In genomic region chr20:37902504-37903313, GRCh38 we compare ENCODE assay signal across 8 cellular contexts. TPM values are rescaled to one million over a fixed set of nuclear protein-coding genes. Genes with fewer than 3 reads are reported as not detected.
DNase-seq lines count a peak whose midpoint lies in the region; ATAC-seq, FAIRE-seq and TF ChIP-seq lines count a peak whose summit lies in the region.

A gene with protein sequence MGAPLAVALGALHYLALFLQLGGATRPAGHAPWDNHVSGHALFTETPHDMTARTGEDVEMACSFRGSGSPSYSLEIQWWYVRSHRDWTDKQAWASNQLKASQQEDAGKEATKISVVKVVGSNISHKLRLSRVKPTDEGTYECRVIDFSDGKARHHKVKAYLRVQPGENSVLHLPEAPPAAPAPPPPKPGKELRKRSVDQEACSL (plus strand): TSS chr20:37903127. CDS start chr20:37903351, 224 bp downstream.

- H3K9ac ChIP-seq in HUES6 (ENCODE audit: low read length) (no peak within 1 kb of the TSS), K562 (ENCODE audit: insufficient read depth in 1 of 2, low read depth in 2 of 2, low read length in 2 of 2) (peak within 1 kb of the TSS in 1 of 2 experiments; percentile 28; a peak in 1 of 4 replicates), iPS-15b (ENCODE audit: low read depth, low read length) (no peak within 1 kb of the TSS)

- H3K36me3 ChIP-seq in CD4-positive, alpha-beta memory T cell (ENCODE audit: insufficient read depth, low read length): no peaks in the 10 kb centered on the region
- H3K36me3 ChIP-seq in HUES6 (ENCODE audit: control insufficient read depth, insufficient read depth, low read length) (no peaks in the 10 kb centered on the region), K562 (ENCODE audit: control insufficient read depth, insufficient read depth, low read length) (no peaks in the 10 kb centered on the region; the same call in 2 of the 3 replicates), iPS-15b (ENCODE audit: control insufficient read depth, insufficient read depth, low read length) (no peaks in the 10 kb centered on the region), aorta (ENCODE audit: control insufficient read depth in 1 of 2, insufficient read depth in 2 of 2, low read length in 1 of 2) (no peaks in the 10 kb centered on the region)

- TF ChIP-seq EP300 in K562 (IDR thresholded peaks at IDR 0.05; ENCODE audit: low read length): no peak

- no peak for DNase-seq in CD4-positive, alpha-beta memory T cell
- DNase-seq in K562 (ENCODE audit: extremely low read depth in 1 of 4, low spot score in 3 of 4) (peak; percentile 30 to 47 (median 46)), aorta (no peak), iPS-NIHi7 (ENCODE audit: extremely low spot score) (no peak)
- no peak for DNase-seq in stimulated activated naive B cell treated with anti-CD40 and anti-IgM and Interleukin-4, amounts not matched to agents 10 μg/mL and 1 μg/mL and 100 μg/mL, for 72 hours

- in situ Hi-C loops in K562 (cut with MboI): no loop called here

- CTCF ChIA-PET in CD4-positive, alpha-beta memory T cell (lab: Charles Lee; ENCODE audit: partially characterized antibody): interaction anchor here (1.4 kb wide), 1 partner anchor 319 kb away, joined by 4 read pairs; no protein-coding TSS in a partner anchor
- CTCF ChIA-PET in K562 (lab: Yijun Ruan, JAX; ENCODE audit: low intra/inter-chr PET ratio): interaction anchor here (0.7 kb wide), 1 partner anchor 90 kb away, joined by 3 read pairs; no protein-coding TSS in a partner anchor

- H3K9me3 ChIP-seq in CD4-positive, alpha-beta memory T cell (ENCODE audit: control insufficient read depth in 1 of 2, low read length in 2 of 2): no peaks in the 10 kb centered on the region
- no peaks in the 10 kb centered on the region for H3K9me3 ChIP-seq in HUES6 (ENCODE audit: control insufficient read depth, insufficient read depth, low read depth, low read length)
- no peaks in the 10 kb centered on the region for H3K9me3 ChIP-seq in K562 (replicated peaks; ENCODE audit: control insufficient read depth, insufficient read depth, low read depth, low read length)
- no peaks in the 10 kb centered on the region for H3K9me3 ChIP-seq in iPS-15b (ENCODE audit: control insufficient read depth, insufficient read depth, low read length)
- no peaks in the 10 kb centered on the region for H3K9me3 ChIP-seq in aorta (ENCODE audit: control insufficient read depth, low read length)

- peaks cover 0 to 7% (median 0%) of the 10 kb centered on the region in 8 donors for H3K9me3 Mint-ChIP-seq in CD4-positive, alpha-beta memory T cell
- no peaks in the 10 kb centered on the region for H3K9me3 Mint-ChIP-seq in stimulated activated naive B cell treated with anti-CD40 and anti-IgM and Interleukin-4, amounts not matched to agents 10 μg/mL and 1 μg/mL and 100 μg/mL, for 72 hours

- no peak for TF ChIP-seq POLR2A in K562 (conservative IDR thresholded peaks at IDR 0.05)

- H3K27ac ChIP-seq in CD4-positive, alpha-beta memory T cell (ENCODE audit: low read depth, low read length): no peak within 1 kb of the TSS
- H3K27ac ChIP-seq in HUES6 (ENCODE audit: low read depth, low read length) (no peak within 1 kb of the TSS), K562 (ENCODE audit: extremely low read depth, low read depth, low read length) (no peak within 1 kb of the TSS), aorta (ENCODE audit: low read depth in 1 of 2, low read length in 2 of 2) (no peak within 1 kb of the TSS)

- H3K27me3 ChIP-seq in CD4-positive, alpha-beta memory T cell (ENCODE audit: insufficient read depth, low read length): peaks cover 9% of the 10 kb centered on the region
- peaks cover 63% of the 10 kb centered on the region for H3K27me3 ChIP-seq in HUES6 (ENCODE audit: control insufficient read depth, insufficient read depth, low read length)
- H3K27me3 ChIP-seq in K562 (ENCODE audit: control insufficient read depth in 2 of 2, insufficient read depth in 2 of 2, low read length in 2 of 2): peaks cover 9 to 49% of the 10 kb centered on the region in 2 experiments; a peak in 4 of 5 replicates
- H3K27me3 ChIP-seq in iPS-15b (ENCODE audit: control insufficient read depth, insufficient read depth, low read length): peaks cover 5% of the 10 kb centered on the region
- no peaks in the 10 kb centered on the region for H3K27me3 ChIP-seq in aorta (ENCODE audit: control insufficient read depth in 1 of 2, insufficient read depth in 2 of 2, low read length in 1 of 2)

- H2AFZ ChIP-seq in K562 (ENCODE audit: low read depth, low read length): no peak within 1 kb of the TSS

- TF ChIP-seq CTCF in K562 (IDR thresholded peaks at IDR 0.05 in 2 of 3, conservative IDR thresholded peaks at IDR 0.05 in 1 of 3; ENCODE audit: insufficient read depth in 2 of 3, low read depth in 1 of 3, low read length in 3 of 3): no peak

- intact Hi-C loops in CD4-positive, alpha-beta memory T cell (cut with micrococcal nuclease): no loop called here
- intact Hi-C loops in K562 (cut with micrococcal nuclease) (loop anchor here (1.0 to 5.0 kb wide), 3 partner anchors 91 to 320 kb away; no protein-coding TSS in a partner anchor), aorta (cut with DNase I) (loop anchor here in 1 of 2 donors (2.0 to 10.0 kb wide), 2 partner anchors 90 to 312 kb away; no protein-coding TSS in a partner anchor)

- H3K9me1 ChIP-seq in K562 (ENCODE audit: control insufficient read depth, insufficient read depth, low read length): peaks cover 3% of the 10 kb centered on the region

- H3K36me3 Mint-ChIP-seq in CD4-positive, alpha-beta memory T cell: peaks cover 0 to 4% of the 10 kb centered on the region in 2 donors
- peaks cover 3 to 4% of the 10 kb centered on the region in 2 donors for H3K36me3 Mint-ChIP-seq in stimulated activated naive B cell treated with anti-CD40 and anti-IgM and Interleukin-4, amounts not matched to agents 10 μg/mL and 1 μg/mL and 100 μg/mL, for 72 hours

- peaks cover 8% of the 10 kb centered on the region for H4K20me1 ChIP-seq in K562 (replicated peaks; ENCODE audit: control insufficient read depth, insufficient read depth, low read length)

- peak; percentile 13; the same call in 2 of the 3 replicates for ATAC-seq in K562
- ATAC-seq in stimulated activated naive B cell treated with anti-CD40 and anti-IgM and Interleukin-4, amounts not matched to agents 10 μg/mL and 1 μg/mL and 100 μg/mL, for 72 hours (replicated peaks): peak; percentile 30 to 43
- no peak for ATAC-seq in HG02840 (IDR thresholded peaks at IDR 0.05; ENCODE audit: low FRiP score, unreplicated experiment)
- no peak for ATAC-seq in aorta (ENCODE audit: low FRiP score)

- peak within 1 kb of the TSS; percentile 32; the same call in 1 of the 2 replicates for H3K4me2 ChIP-seq in K562 (ENCODE audit: insufficient read depth, low read length)

- TF ChIP-seq RAD21 in K562 (CRISPR knock-in tag; conservative IDR thresholded peaks at IDR 0.05 in 1 of 2, IDR thresholded peaks at IDR 0.05 in 1 of 2): no peak

- H3K4me1 Mint-ChIP-seq in CD4-positive, alpha-beta memory T cell: peaks cover 8 to 15% (median 10%) of the 10 kb centered on the region in 4 donors
- H3K4me1 Mint-ChIP-seq in stimulated activated naive B cell treated with anti-CD40 and anti-IgM and Interleukin-4, amounts not matched to agents 10 μg/mL and 1 μg/mL and 100 μg/mL, for 72 hours: peaks cover 12 to 20% of the 10 kb centered on the region in 2 donors

- no peak within 1 kb of the TSS for H3K27ac Mint-ChIP-seq in CD4-positive, alpha-beta memory T cell
- H3K27ac Mint-ChIP-seq in stimulated activated naive B cell treated with anti-CD40 and anti-IgM and Interleukin-4, amounts not matched to agents 10 μg/mL and 1 μg/mL and 100 μg/mL, for 72 hours: peak within 1 kb of the TSS; percentile 67

- POLR2A ChIA-PET in CD4-positive, alpha-beta memory T cell (lab: Charles Lee; ENCODE audit: partially characterized antibody): no interaction called here
- POLR2A ChIA-PET in K562 (lab: Yijun Ruan, JAX): interaction anchor here (1.2 kb wide), 1 partner anchor 15 kb away, joined by 3 read pairs; no protein-coding TSS in a partner anchor

- no TSS peak for BruUV-seq in K562 (replicated peaks; lab: Mats Ljungman, UMichigan)

- H3K27me3 Mint-ChIP-seq in CD4-positive, alpha-beta memory T cell: peaks cover 36 to 50% of the 10 kb centered on the region in 2 donors
- peaks cover 59 to 78% of the 10 kb centered on the region in 2 donors for H3K27me3 Mint-ChIP-seq in stimulated activated naive B cell treated with anti-CD40 and anti-IgM and Interleukin-4, amounts not matched to agents 10 μg/mL and 1 μg/mL and 100 μg/mL, for 72 hours

- peak within 1 kb of the TSS; percentile 7 to 87 (median 74) for H3K4me3 Mint-ChIP-seq in CD4-positive, alpha-beta memory T cell
- H3K4me3 Mint-ChIP-seq in stimulated activated naive B cell treated with anti-CD40 and anti-IgM and Interleukin-4, amounts not matched to agents 10 μg/mL and 1 μg/mL and 100 μg/mL, for 72 hours: peak within 1 kb of the TSS; percentile 83 to 91

- H3K4me3 ChIP-seq in CD4-positive, alpha-beta memory T cell (ENCODE audit: low read length in 2 of 2): no peak within 1 kb of the TSS
- H3K4me3 ChIP-seq in HUES6 (ENCODE audit: low read depth, low read length): peak within 1 kb of the TSS; percentile 59
- peak within 1 kb of the TSS; percentile 21; the same call in 1 of the 2 replicates for H3K4me3 ChIP-seq in K562
- H3K4me3 ChIP-seq in iPS-15b (ENCODE audit: low read depth, low read length): peak within 1 kb of the TSS; percentile 48
- H3K4me3 ChIP-seq in aorta (ENCODE audit: low read length in 2 of 2): peak within 1 kb of the TSS in 1 of 2 donors; percentile 18

- no peak for FAIRE-seq in K562 (lab: Jason Lieb, UNC)

- no peaks in the 10 kb centered on the region for H3K79me2 ChIP-seq in K562 (ENCODE audit: control insufficient read depth, insufficient read depth, low read length)

- 10% methylated on average over 27 of the region's 71 CpGs for WGBS in K562 (ENCODE audit: insufficient coverage, low coverage, missing lambda C conversion rate)
- WGBS in aorta, 2 donors: 5 to 6% methylated on average over 42 to 71 of the region's 71 CpGs

- H3K4me1 ChIP-seq in CD4-positive, alpha-beta memory T cell (ENCODE audit: insufficient read depth, low read length): no peaks in the 10 kb centered on the region
- peaks cover 23% of the 10 kb centered on the region for H3K4me1 ChIP-seq in HUES6 (ENCODE audit: control insufficient read depth, insufficient read depth, low read length)
- peaks cover 0 to 13% of the 10 kb centered on the region in 2 experiments; a peak in 2 of 5 replicates for H3K4me1 ChIP-seq in K562 (replicated peaks in 1 of 2; ENCODE audit: control insufficient read depth in 2 of 2, insufficient read depth in 2 of 2, low read length in 2 of 2)
- H3K4me1 ChIP-seq in iPS-15b (ENCODE audit: control insufficient read depth, insufficient read depth, low read length): peaks cover 2% of the 10 kb centered on the region
- H3K4me1 ChIP-seq in aorta (ENCODE audit: control insufficient read depth in 1 of 2, insufficient read depth in 2 of 2, low read length in 2 of 2): no peaks in the 10 kb centered on the region

RNA-seq across cellular contexts. Expression of the gene that starts here (rescaled TPM):
- not detected for total RNA-seq in CD4-positive, alpha-beta memory T cell
- polyA plus RNA-seq in CD4-positive, alpha-beta memory T cell: not detected
- total RNA-seq in K562 (2011; cell fraction: chromatin; rRNA removed; ENCODE audit: low replicate concordance): not detected in 2 replicates
- total RNA-seq in K562 (2011; cell fraction: nucleolus; rRNA removed): not detected in 2 replicates
- not detected in 2 replicates for total RNA-seq in K562 (2011; cell fraction: nucleoplasm; rRNA removed)
- total RNA-seq in K562 (2014; rRNA removed): not detected in 2 replicates
- not detected in 2 replicates for total RNA-seq in K562 (2014; rRNA removed; fragmentation: Illumina TruSeq; extraction: Trizol)
- not detected in 2 replicates for total RNA-seq in K562 (2015; rRNA removed; fragmentation: Illumina TruSeq; extraction: Trizol)
- not detected in 2 replicates for total RNA-seq in K562 (2021)
- polyA plus RNA-seq in K562 (2011; rRNA removed): not detected in 2 replicates
- polyA plus RNA-seq in K562 (2011; cell fraction: cytosol; rRNA removed): not detected in 2 replicates
- not detected in 2 replicates for polyA plus RNA-seq in K562 (2011; cell fraction: nucleus; rRNA removed)
- not detected in 2 replicates for polyA plus RNA-seq in K562 (2012)
- polyA plus RNA-seq in K562 (2014; fragmentation: Illumina TruSeq; extraction: Trizol): not detected in 2 replicates
- polyA plus RNA-seq in K562 (2014; fragmentation: Nextera tagmentation; extraction: Ambion mirVana): not detected
- not detected in 2 replicates for polyA plus RNA-seq in K562 (2014; rRNA removed)
- not detected in 2 replicates for polyA minus RNA-seq in K562 (2011; rRNA and poly(A)+ RNA removed)
- polyA minus RNA-seq in K562 (2011; cell fraction: cytosol; rRNA and poly(A)+ RNA removed): not detected in 2 replicates
- polyA minus RNA-seq in K562 (2011; cell fraction: nucleus; rRNA and poly(A)+ RNA removed): not detected in 2 replicates
- total RNA-seq in aorta: 1 to 10 TPM in 1 of 2 donors, under 1 TPM in 1; 0.78 to 3.1 TPM
- polyA plus RNA-seq in aorta: not detected

Comparison
In these comparisons a context has a peak if more than half of its experiments do, and no peak if none do; other contexts are left out.
1. Peak in DNase-seq, ATAC-seq, H3K4me3 ChIP-seq and H3K4me2 ChIP-seq in K562; RNA of the gene not detected or under 1 TPM.
2. H3K4me3 ChIP-seq: peak in HUES6 (single experiment) and iPS-15b (single experiment); none in CD4-positive, alpha-beta memory T cell (0 of 2).
3. ATAC-seq: peak in stimulated activated naive B cell treated with anti-CD40 and anti-IgM and Interleukin-4, amounts not matched to agents 10 μg/mL and 1 μg/mL and 100 μg/mL, for 72 hours (2 of 2); none in HG02840 (single experiment) and aorta (single experiment).